ENCODE assay signal across 8 cellular contexts in the genomic region with DNA sequence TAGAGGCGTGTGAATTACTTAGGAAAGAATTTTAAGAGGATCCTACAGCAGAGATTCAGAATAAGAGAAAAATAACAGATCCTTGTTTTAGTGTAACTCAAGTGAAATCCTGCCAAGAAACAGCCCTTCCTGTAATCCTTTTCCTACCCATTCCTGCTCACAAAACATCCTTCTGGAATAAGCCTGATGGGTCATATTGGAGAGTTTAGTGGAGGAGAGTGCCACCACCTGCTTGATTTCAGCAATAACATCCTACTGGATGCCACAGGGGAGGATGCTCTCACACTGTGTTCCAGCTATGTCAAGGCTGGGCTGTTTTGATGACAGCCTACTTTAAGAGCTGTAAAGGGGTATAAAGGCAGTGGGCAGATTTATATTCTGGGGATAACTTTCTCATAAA. TPM values are rescaled to one million over a fixed set of nuclear protein-coding genes. Genes with fewer than 3 reads are reported as not detected.
A peak's percentile ranks its signal among the peaks of the same experiment; 100 is the strongest.
DNase-seq lines count a peak whose midpoint lies in the region; TF ChIP-seq lines count a peak whose summit lies in the region.

No MANE protein-coding gene starts in this region.

- no peak overlapping the region for H2BK20ac ChIP-seq in H9 (ENCODE audit: low read depth, low read length, poor library complexity, severe bottlenecking)

- H4K5ac ChIP-seq in H9 (ENCODE audit: insufficient read length, low read depth, low read length), result no peak overlapping the region

- H3K4ac ChIP-seq in H9 (ENCODE audit: low read depth, low read length), result no peak overlapping the region

- H4K8ac ChIP-seq in H9 (replicated peaks; ENCODE audit: insufficient read length, low read depth, low read length), result no peak overlapping the region

- H3K4me3 ChIP-seq in AG10803 (ENCODE audit: low read length), result no peak overlapping the region
- no peak overlapping the region for H3K4me3 ChIP-seq in neural cell (ENCODE audit: low read length)

- H3K23me2 ChIP-seq in H9 (ENCODE audit: insufficient read length, low read depth, low read length, poor library complexity, severe bottlenecking), result no peaks in the 10 kb centered on the region

- H2BK5ac ChIP-seq in H9 (ENCODE audit: insufficient read length, low read length), result no peak overlapping the region

- no peak overlapping the region for H2BK12ac ChIP-seq in H9 (ENCODE audit: insufficient read length, low read depth, low read length)

- WGBS in H9 (ENCODE audit: extremely low coverage, insufficient read length, low lambda C conversion rate), result no CpG with 5 or more reads among the region's 1 CpG

- DNase-seq in AG10803 (ENCODE audit: low read depth) (peak; percentile 1), H9 (peak; percentile 66), NCI-H510A treated with DMSO at 0.1 percent for 48 hours (lab: John Stamatoyannopoulos, UW) (peak; percentile 64), dermis blood vessel endothelial cell (peak; percentile 32), GOT3 (lab: John Stamatoyannopoulos, UW) (no peak), HCEC 1CT (no peak), NOMO-1 treated with DMSO at 0.1 percent for 48 hours (lab: John Stamatoyannopoulos, UW; ENCODE audit: unreplicated experiment) (no peak)

- H3K27ac ChIP-seq in H9 (ENCODE audit: insufficient read length, low read depth, low read length), result no peak overlapping the region
- H3K27ac ChIP-seq in neural cell (ENCODE audit: low read length), result no peak overlapping the region

- H3K9me3 ChIP-seq in H9 (ENCODE audit: control insufficient read depth, low read depth, low read length) (no peaks in the 10 kb centered on the region), neural cell (ENCODE audit: low read length) (no peaks in the 10 kb centered on the region)

- no peak overlapping the region for H3K14ac ChIP-seq in H9 (ENCODE audit: insufficient read depth, low read length)

- no peak overlapping the region for H2BK15ac ChIP-seq in H9 (ENCODE audit: low read depth, low read length)

- H4K20me1 ChIP-seq in H9 (ENCODE audit: control insufficient read depth, insufficient read depth, insufficient read length) (no peaks in the 10 kb centered on the region), neural cell (ENCODE audit: insufficient read depth) (no peaks in the 10 kb centered on the region)

- H3K4me3 Mint-ChIP-seq in H9, result no peak overlapping the region

- H2BK120ac ChIP-seq in H9 (ENCODE audit: low read depth, low read length, poor library complexity, severe bottlenecking), result no peak overlapping the region

- no peak overlapping the region for H4K91ac ChIP-seq in H9 (ENCODE audit: insufficient read length, low read depth, low read length)

- H3K9me2 ChIP-seq in neural cell (ENCODE audit: insufficient read depth, low read length), result no peaks in the 10 kb centered on the region

- no peak overlapping the region for H3K23ac ChIP-seq in H9 (ENCODE audit: insufficient read length, low read depth, low read length)

- no peaks in the 10 kb centered on the region for H3K27me3 Mint-ChIP-seq in H9 (ENCODE audit: low read depth)

- H3F3A ChIP-seq in neural cell (ENCODE audit: insufficient read depth, low read length, poor library complexity, severe bottlenecking), result no peaks in the 10 kb centered on the region

- H3K27ac Mint-ChIP-seq in H9, result peak overlapping the region in 1 of 3 experiments; percentile 11; a peak in 1 of 7 replicates

- H2AFZ ChIP-seq in H9 (ENCODE audit: low read length), result no peak overlapping the region
- no peak overlapping the region for H2AFZ ChIP-seq in neural cell (ENCODE audit: low read depth, low read length)

- no peak overlapping the region for H3K56ac ChIP-seq in H9 (ENCODE audit: insufficient read length, low read depth, low read length)

- H3K9ac ChIP-seq in H9 (ENCODE audit: extremely low read depth, insufficient read length, low read length), result no peak overlapping the region
- H3K9ac ChIP-seq in neural cell (ENCODE audit: low read length), result no peak overlapping the region

- no peaks in the 10 kb centered on the region for H3K4me1 Mint-ChIP-seq in H9

- TF ChIP-seq CTCF in AG10803 (conservative IDR thresholded peaks at IDR 0.05; ENCODE audit: low read length) (no peak; the same call in 1 of the 2 replicates), H9 (conservative IDR thresholded peaks at IDR 0.05) (peak; percentile 80), neural cell (IDR thresholded peaks at IDR 0.05; ENCODE audit: poor library complexity, severe bottlenecking) (peak; percentile 74)

- H3K4me1 ChIP-seq in H9 (ENCODE audit: insufficient read depth, low read length), result no peaks in the 10 kb centered on the region; the same call in 1 of the 2 replicates

- H3K79me2 ChIP-seq in H9 (ENCODE audit: insufficient read depth, low read length) (no peaks in the 10 kb centered on the region), neural cell (replicated peaks; ENCODE audit: insufficient read depth, low read length) (no peaks in the 10 kb centered on the region)

- no peak overlapping the region for H2AK5ac ChIP-seq in H9 (ENCODE audit: insufficient read length, low read length)

- peak; percentile 80 for TF ChIP-seq RAD21 in neural cell (conservative IDR thresholded peaks at IDR 0.05)

- peaks cover 0 to 7% (median 0%) of the 10 kb centered on the region in 3 experiments; a peak in 2 of 7 replicates for H3K36me3 Mint-ChIP-seq in H9 (ENCODE audit: insufficient read depth in 1 of 3, low read depth in 3 of 3)

- no peak overlapping the region for H3K18ac ChIP-seq in H9 (ENCODE audit: insufficient read length, low read depth, low read length)

- H3K4me2 ChIP-seq in H9 (ENCODE audit: insufficient read depth, insufficient read length, low read length) (no peak overlapping the region), neural cell (ENCODE audit: low read length) (no peak overlapping the region)

- H3K36me3 ChIP-seq in neural cell (ENCODE audit: insufficient read depth, low read length), result no peaks in the 10 kb centered on the region

- TF ChIP-seq EP300 in neural cell (conservative IDR thresholded peaks at IDR 0.05; ENCODE audit: poor library complexity, severe bottlenecking), result no peak

- H3T11ph ChIP-seq in H9 (ENCODE audit: low read length), result no peak overlapping the region

- peaks cover 0 to 5% of the 10 kb centered on the region in 2 experiments; a peak in 1 of 5 replicates for H3K9me3 Mint-ChIP-seq in H9

- no peaks in the 10 kb centered on the region for H3K79me1 ChIP-seq in H9 (ENCODE audit: insufficient read depth, low read depth, low read length, poor library complexity, severe bottlenecking)

- no peaks in the 10 kb centered on the region for H3K27me3 ChIP-seq in H9 (ENCODE audit: insufficient read depth, low read length)
- H3K27me3 ChIP-seq in neural cell (ENCODE audit: insufficient read depth, low read depth, low read length), result no peaks in the 10 kb centered on the region

TF ChIP-seq in neural cell, 6 proteins besides CTCF, POLR2A, EP300 and RAD21:
- no peak for TF ChIP-seq POLR2AphosphoS5 (IDR thresholded peaks at IDR 0.05)
- peak; percentile 28 for TF ChIP-seq REST (IDR thresholded peaks at IDR 0.05; ENCODE audit: borderline replicate concordance)
- TF ChIP-seq MXI1 (conservative IDR thresholded peaks at IDR 0.05; ENCODE audit: poor library complexity, severe bottlenecking), result no peak
- no peak for TF ChIP-seq EZH2 (IDR thresholded peaks at IDR 0.05; ENCODE audit: borderline replicate concordance, insufficient read depth, low read length, poor library complexity, severe bottlenecking)
- TF ChIP-seq TAF1 (IDR thresholded peaks at IDR 0.05; ENCODE audit: low read depth), result no peak
- TF ChIP-seq SMC3 (conservative IDR thresholded peaks at IDR 0.05; ENCODE audit: poor library complexity), result peak; percentile 82

RNA-seq across cellular contexts. Expression of gene CCDC178, which starts 54.8 kb away (rescaled TPM):
- total RNA-seq in H9 (2021), result 0.11 TPM in 1 of 2 replicates, not detected in the other
- 1.2 and 2.2 TPM in 2 replicates for total RNA-seq in dermis blood vessel endothelial cell
- 0.14 TPM in 1 of 2 replicates, not detected in the other for polyA plus RNA-seq in neural cell
- 0.24 and 0.81 TPM in 2 replicates for polyA minus RNA-seq in neural cell

Comparison
In these comparisons a context has a peak if more than half of its experiments do, and no peak if none do; other contexts are left out.
1. DNase-seq: peak in AG10803 (single experiment), H9 (single experiment), NCI-H510A treated with DMSO at 0.1 percent for 48 hours (single experiment) and dermis blood vessel endothelial cell (single experiment); none in GOT3 (single experiment), HCEC 1CT (single experiment) and NOMO-1 treated with DMSO at 0.1 percent for 48 hours (single experiment).